ENCODE assay signal across 14 cellular contexts in genomic region chr22:25942126-25942988, GRCh38.
DNase-seq lines count a peak whose midpoint lies in the region; ATAC-seq and TF ChIP-seq lines count a peak whose summit lies in the region.
"Had no signal": no experiment of that assay in that cellular context is flagged by ENCODE, and none has a peak within 500 bp of the region (broad histone marks: within the 10 kb centered on the region; RNA-seq: fewer than 3 reads in every experiment).

No MANE protein-coding gene starts in this region.

- H3K4me1 ChIP-seq in endodermal cell (ENCODE audit: control insufficient read depth, insufficient read depth, low read length) (peaks cover 2% of the 10 kb centered on the region), gastrocnemius medialis (peaks cover 19 to 22% of the 10 kb centered on the region in 2 donors), MM.1S (ENCODE audit: low read length) (no peaks in the 10 kb centered on the region)

- H3K4me1 Mint-ChIP-seq in endodermal cell, result peaks cover 31% of the 10 kb centered on the region
- H3K4me1 Mint-ChIP-seq: immature natural killer cell had no signal

- H3K9ac ChIP-seq in endodermal cell (ENCODE audit: extremely low read depth, low read length, poor library complexity, severe bottlenecking) (no peak overlapping the region), MM.1S (ENCODE audit: low read length) (no peak overlapping the region)

- in situ Hi-C loops in gastrocnemius medialis (cut with MboI; ENCODE audit: low sequenced_read_pairs in 4 of 4), result no loop called here

- H3K9me3 ChIP-seq in endodermal cell (ENCODE audit: control insufficient read depth, low read length) (no peaks in the 10 kb centered on the region), gastrocnemius medialis (no peaks in the 10 kb centered on the region), MM.1S (replicated peaks; ENCODE audit: insufficient read depth, low read length) (no peaks in the 10 kb centered on the region)

- no peak overlapping the region for H3K4me3 Mint-ChIP-seq in endodermal cell
- H3K4me3 Mint-ChIP-seq: immature natural killer cell, neural crest cell had no signal

- H3K27ac ChIP-seq in endodermal cell (ENCODE audit: low read depth, low read length) (peak overlapping the region; percentile 72), gastrocnemius medialis (peak overlapping the region; percentile 40 to 77 (median 54)), MM.1S (ENCODE audit: low read length) (no peak overlapping the region)
- H3K27ac ChIP-seq: epithelial cell of prostate had no signal

- TF ChIP-seq CTCF in endodermal cell (conservative IDR thresholded peaks at IDR 0.05) (no peak), gastrocnemius medialis (IDR thresholded peaks at IDR 0.05 in 4 of 5, conservative IDR thresholded peaks at IDR 0.05 in 1 of 5) (no peak), lower leg skin (IDR thresholded peaks at IDR 0.05) (no peak), MM.1S (IDR thresholded peaks at IDR 0.05; ENCODE audit: low read length) (no peak)

- H3K4me2 ChIP-seq in MM.1S (ENCODE audit: low read depth, low read length), result no peak overlapping the region

- WGBS in endodermal cell (ENCODE audit: insufficient coverage in 1 of 2, insufficient read length in 1 of 2), 2 experiments, result 77 to 86% methylated on average over 9 to 10 of the region's 10 CpGs
- WGBS in lower leg skin, 2 donors, result 55 to 62% methylated on average over 10 of the region's 10 CpGs

- H4K20me1 ChIP-seq in MM.1S (ENCODE audit: insufficient read depth, low read length), result no peaks in the 10 kb centered on the region

- no peaks in the 10 kb centered on the region for H3K9me2 ChIP-seq in MM.1S (replicated peaks; ENCODE audit: insufficient read depth, low read length)

- peaks cover 5% of the 10 kb centered on the region for H3K9me3 Mint-ChIP-seq in endodermal cell
- H3K9me3 Mint-ChIP-seq: immature natural killer cell had no signal

- peak; percentile 5 for DNase-seq in Daoy (ENCODE audit: low read depth)
- peak; percentile 87 for DNase-seq in NCI-H524 treated with DMSO at 0.1 percent for 48 hours (lab: John Stamatoyannopoulos, UW)
- DNase-seq in endodermal cell, result no peak
- DNase-seq in gastrocnemius medialis, result peak; percentile 17 to 60
- DNase-seq in lower leg skin (ENCODE audit: low spot score in 2 of 2), result no peak
- no peak for DNase-seq in MM.1S
- DNase-seq in KG1 (lab: John Stamatoyannopoulos, UW), result no peak
- DNase-seq: Calu3, cortex of kidney, HCEC 1CT, immature natural killer cell, mammary epithelial cell had no signal

- no peaks in the 10 kb centered on the region for H3F3A ChIP-seq in MM.1S (ENCODE audit: insufficient read depth, low read length)

- no peak for TF ChIP-seq POLR2A in gastrocnemius medialis (IDR thresholded peaks at IDR 0.05)
- TF ChIP-seq POLR2A in lower leg skin (IDR thresholded peaks at IDR 0.05), result no peak

- intact Hi-C loops in gastrocnemius medialis (cut with DNase I; ENCODE audit: low total_unique reads), result no loop called here
- intact Hi-C loops in lower leg skin (cut with DNase I; ENCODE audit: low total_unique reads), result no loop called here

- H3K27me3 ChIP-seq in endodermal cell (ENCODE audit: control insufficient read depth, insufficient read depth, low read length, poor library complexity, severe bottlenecking) (no peaks in the 10 kb centered on the region), gastrocnemius medialis (no peaks in the 10 kb centered on the region), MM.1S (replicated peaks; ENCODE audit: insufficient read depth, low read length) (peaks cover 64% of the 10 kb centered on the region)

- H2AFZ ChIP-seq in MM.1S (ENCODE audit: low read length), result no peak overlapping the region

- H3K36me3 Mint-ChIP-seq in endodermal cell (ENCODE audit: low read depth), result no peaks in the 10 kb centered on the region

- no peaks in the 10 kb centered on the region for H3K79me2 ChIP-seq in MM.1S (ENCODE audit: low read length)

- H3K4me3 ChIP-seq in endodermal cell (ENCODE audit: low read length), result no peak overlapping the region
- no peak overlapping the region for H3K4me3 ChIP-seq in gastrocnemius medialis
- no peak overlapping the region for H3K4me3 ChIP-seq in lower leg skin (ENCODE audit: low read depth, poor library complexity, severe bottlenecking)
- no peak overlapping the region for H3K4me3 ChIP-seq in MM.1S (ENCODE audit: low read length)

- peak overlapping the region; percentile 38 for H3K27ac Mint-ChIP-seq in endodermal cell
- H3K27ac Mint-ChIP-seq: immature natural killer cell had no signal

- no peaks in the 10 kb centered on the region for H3K27me3 Mint-ChIP-seq in endodermal cell (ENCODE audit: insufficient read depth)

- peak; percentile 68 to 88 for ATAC-seq in gastrocnemius medialis

- H3K36me3 ChIP-seq in endodermal cell (ENCODE audit: control insufficient read depth, insufficient read depth, low read length) (no peaks in the 10 kb centered on the region), gastrocnemius medialis (peaks cover 0 to 33% of the 10 kb centered on the region in 2 donors), MM.1S (replicated peaks; ENCODE audit: insufficient read depth, low read length) (no peaks in the 10 kb centered on the region)

Comparison
In these comparisons a context has a peak if more than half of its experiments do, and no peak if none do; other contexts are left out.
1. DNase-seq: peak in Daoy (single experiment), NCI-H524 treated with DMSO at 0.1 percent for 48 hours (single experiment) and gastrocnemius medialis (2 of 2); none in endodermal cell (single experiment), lower leg skin (0 of 2), MM.1S (single experiment) and KG1 (single experiment).